ENCODE assay signal across 1 cellular context in the genomic region with DNA sequence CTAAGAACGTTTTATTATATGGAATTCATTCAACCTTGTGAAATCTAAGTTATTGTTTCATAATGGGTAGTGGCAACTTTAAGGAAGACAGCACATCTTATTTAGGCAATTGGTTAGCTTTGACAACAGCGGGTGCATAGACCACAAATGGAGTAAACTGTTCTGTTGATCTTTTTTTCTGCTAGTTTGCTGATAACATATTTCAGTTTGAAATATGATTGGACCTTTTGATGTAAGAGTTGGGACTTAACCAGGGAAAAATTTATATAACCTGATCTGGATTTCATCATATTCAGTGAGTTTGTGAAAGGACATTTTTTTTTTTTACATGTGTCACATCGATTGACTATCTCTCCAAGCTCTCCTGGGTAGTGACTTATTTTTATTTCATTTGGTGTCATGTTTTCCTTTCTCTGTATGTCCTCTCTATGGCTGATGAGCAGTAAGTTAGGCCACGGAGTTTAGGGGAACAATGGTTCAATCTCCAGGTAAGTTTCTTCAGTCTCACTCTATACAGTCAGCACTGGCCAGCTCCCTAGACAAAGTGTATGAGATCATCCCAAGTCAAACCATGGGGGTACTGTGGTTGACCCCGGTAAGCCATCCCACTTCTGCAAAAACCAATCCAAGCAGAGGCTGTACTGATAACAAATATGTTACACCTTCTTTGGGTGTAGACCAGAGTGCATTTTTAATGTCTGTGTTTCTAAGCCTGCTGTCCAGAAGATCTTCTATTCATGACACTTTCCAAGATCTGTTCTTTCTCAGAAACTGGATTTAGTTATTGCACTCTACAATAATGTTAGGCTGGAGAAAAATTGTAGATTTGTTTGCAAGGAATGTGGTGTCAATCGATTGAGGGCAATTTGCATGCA.
TF ChIP-seq lines count a peak whose summit lies in the region.

No MANE protein-coding gene starts in this region.

TF ChIP-seq in WTC11, 78 proteins besides CTCF, POLR2A, EP300 and RAD21 (continued from another document):
- TF ChIP-seq, protein P1, sequence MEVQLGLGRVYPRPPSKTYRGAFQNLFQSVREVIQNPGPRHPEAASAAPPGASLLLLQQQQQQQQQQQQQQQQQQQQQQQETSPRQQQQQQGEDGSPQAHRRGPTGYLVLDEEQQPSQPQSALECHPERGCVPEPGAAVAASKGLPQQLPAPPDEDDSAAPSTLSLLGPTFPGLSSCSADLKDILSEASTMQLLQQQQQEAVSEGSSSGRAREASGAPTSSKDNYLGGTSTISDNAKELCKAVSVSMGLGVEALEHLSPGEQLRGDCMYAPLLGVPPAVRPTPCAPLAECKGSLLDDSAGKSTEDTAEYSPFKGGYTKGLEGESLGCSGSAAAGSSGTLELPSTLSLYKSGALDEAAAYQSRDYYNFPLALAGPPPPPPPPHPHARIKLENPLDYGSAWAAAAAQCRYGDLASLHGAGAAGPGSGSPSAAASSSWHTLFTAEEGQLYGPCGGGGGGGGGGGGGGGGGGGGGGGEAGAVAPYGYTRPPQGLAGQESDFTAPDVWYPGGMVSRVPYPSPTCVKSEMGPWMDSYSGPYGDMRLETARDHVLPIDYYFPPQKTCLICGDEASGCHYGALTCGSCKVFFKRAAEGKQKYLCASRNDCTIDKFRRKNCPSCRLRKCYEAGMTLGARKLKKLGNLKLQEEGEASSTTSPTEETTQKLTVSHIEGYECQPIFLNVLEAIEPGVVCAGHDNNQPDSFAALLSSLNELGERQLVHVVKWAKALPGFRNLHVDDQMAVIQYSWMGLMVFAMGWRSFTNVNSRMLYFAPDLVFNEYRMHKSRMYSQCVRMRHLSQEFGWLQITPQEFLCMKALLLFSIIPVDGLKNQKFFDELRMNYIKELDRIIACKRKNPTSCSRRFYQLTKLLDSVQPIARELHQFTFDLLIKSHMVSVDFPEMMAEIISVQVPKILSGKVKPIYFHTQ (CRISPR knock-in tag; IDR thresholded peaks at IDR 0.05) = no peak
- no peak for TF ChIP-seq ZNF416 (CRISPR knock-in tag; IDR thresholded peaks at IDR 0.05)
- TF ChIP-seq GRHL2 (CRISPR knock-in tag; IDR thresholded peaks at IDR 0.05; ENCODE audit: insufficient replicate concordance, severe bottlenecking) = no peak
- no peak for TF ChIP-seq TP53 (CRISPR knock-in tag; IDR thresholded peaks at IDR 0.05)
- TF ChIP-seq, protein P2, sequence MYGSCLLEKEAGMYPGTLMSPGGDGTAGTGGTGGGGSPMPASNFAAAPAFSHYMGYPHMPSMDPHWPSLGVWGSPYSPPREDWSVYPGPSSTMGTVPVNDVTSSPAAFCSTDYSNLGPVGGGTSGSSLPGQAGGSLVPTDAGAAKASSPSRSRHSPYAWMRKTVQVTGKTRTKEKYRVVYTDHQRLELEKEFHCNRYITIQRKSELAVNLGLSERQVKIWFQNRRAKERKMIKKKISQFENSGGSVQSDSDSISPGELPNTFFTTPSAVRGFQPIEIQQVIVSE (CRISPR knock-in tag; IDR thresholded peaks at IDR 0.05; ENCODE audit: borderline replicate concordance) = no peak
- TF ChIP-seq, protein P3, sequence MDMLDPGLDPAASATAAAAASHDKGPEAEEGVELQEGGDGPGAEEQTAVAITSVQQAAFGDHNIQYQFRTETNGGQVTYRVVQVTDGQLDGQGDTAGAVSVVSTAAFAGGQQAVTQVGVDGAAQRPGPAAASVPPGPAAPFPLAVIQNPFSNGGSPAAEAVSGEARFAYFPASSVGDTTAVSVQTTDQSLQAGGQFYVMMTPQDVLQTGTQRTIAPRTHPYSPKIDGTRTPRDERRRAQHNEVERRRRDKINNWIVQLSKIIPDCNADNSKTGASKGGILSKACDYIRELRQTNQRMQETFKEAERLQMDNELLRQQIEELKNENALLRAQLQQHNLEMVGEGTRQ (CRISPR knock-in tag; IDR thresholded peaks at IDR 0.05) = no peak
- TF ChIP-seq, protein P4, sequence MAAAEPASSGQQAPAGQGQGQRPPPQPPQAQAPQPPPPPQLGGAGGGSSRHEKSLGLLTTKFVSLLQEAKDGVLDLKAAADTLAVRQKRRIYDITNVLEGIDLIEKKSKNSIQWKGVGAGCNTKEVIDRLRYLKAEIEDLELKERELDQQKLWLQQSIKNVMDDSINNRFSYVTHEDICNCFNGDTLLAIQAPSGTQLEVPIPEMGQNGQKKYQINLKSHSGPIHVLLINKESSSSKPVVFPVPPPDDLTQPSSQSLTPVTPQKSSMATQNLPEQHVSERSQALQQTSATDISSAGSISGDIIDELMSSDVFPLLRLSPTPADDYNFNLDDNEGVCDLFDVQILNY (CRISPR knock-in tag; IDR thresholded peaks at IDR 0.05) = no peak
- TF ChIP-seq SMAD3 (CRISPR knock-in tag; IDR thresholded peaks at IDR 0.05; ENCODE audit: borderline replicate concordance) = no peak
